In genomic region chr5:58279259-58279658, GRCh38 we compare ENCODE assay signal across 8 cellular contexts.
"Had no signal": no experiment of that assay in that cellular context is flagged by ENCODE, and none has a peak within 500 bp of the region (broad histone marks: within the 10 kb centered on the region; RNA-seq: fewer than 3 reads in every experiment).

No MANE protein-coding gene starts in this region.

- H3K4me3 ChIP-seq: GM23248, HAP-1 had no signal

- H3K27ac Mint-ChIP-seq: HFFc6 had no signal

- H3K9me3 ChIP-seq: HAP-1 had no signal

- H2AFZ ChIP-seq: GM23248 had no signal

- H3K4me3 Mint-ChIP-seq: HFFc6 had no signal

- DNase-seq: GM23248, GOT3, H7, HFFc6, IMR-90 had no signal

- ATAC-seq: HCT116 had no signal

- H3K36me3 ChIP-seq: HAP-1 had no signal

- H3K4me1 ChIP-seq: HAP-1 had no signal

- H3K9ac ChIP-seq: GM23248 had no signal

- FAIRE-seq: HTR-8/SVneo had no signal

- H3K27ac ChIP-seq: GM23248 had no signal
